In the genomic region with DNA sequence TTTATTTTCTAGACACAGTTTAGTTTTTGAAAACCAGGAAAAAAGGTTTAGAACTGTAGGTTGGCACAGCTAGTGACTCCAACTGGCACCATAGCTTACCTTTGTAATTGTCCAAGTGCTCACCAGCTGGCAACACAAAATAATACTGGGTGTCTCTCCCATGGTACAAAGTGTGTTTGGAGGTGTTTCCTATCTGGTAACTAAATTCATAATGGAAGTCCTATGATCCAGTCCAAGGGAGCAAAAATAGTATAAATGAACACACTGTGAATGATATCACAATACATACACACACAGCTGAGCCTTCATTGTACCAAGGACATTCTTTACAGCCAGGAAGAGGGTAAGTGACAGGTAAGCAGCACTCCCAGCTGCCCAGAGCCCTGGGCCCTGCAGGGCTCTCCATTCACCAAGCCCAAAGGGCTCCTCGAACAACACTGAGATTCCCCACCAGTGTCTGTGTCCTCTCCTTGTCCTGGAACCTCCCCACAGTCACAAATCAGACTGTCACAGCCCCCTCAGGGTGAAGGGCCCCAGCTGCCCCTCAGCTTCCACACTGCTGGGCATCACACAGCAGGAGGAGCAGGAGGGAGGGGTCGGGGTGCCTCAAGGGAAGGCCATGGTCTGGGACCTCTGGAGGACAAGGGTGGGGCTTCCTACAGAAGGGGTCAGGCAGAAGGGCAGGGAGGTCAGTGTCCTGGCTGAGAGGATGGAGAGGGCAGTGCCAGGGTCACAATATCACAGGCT, we compare ENCODE assay signal across 1 cellular context.
TF ChIP-seq lines count a peak whose summit lies in the region.

No MANE protein-coding gene starts in this region.

TF ChIP-seq in H1, 55 proteins besides CTCF, POLR2A, EP300 and RAD21:
- TF ChIP-seq BRCA1 (IDR thresholded peaks at IDR 0.05; ENCODE audit: low read depth, low read length) (no peak), HDAC6 (IDR thresholded peaks at IDR 0.05; ENCODE audit: low read depth, low read length) (no peak), EZH2 (IDR thresholded peaks at IDR 0.05; ENCODE audit: low read depth, low read length, severe bottlenecking) (no peak), BACH1 (IDR thresholded peaks at IDR 0.05; ENCODE audit: low read length) (no peak), TBP (IDR thresholded peaks at IDR 0.05; ENCODE audit: low read depth, low read length) (no peak), RNF2 (IDR thresholded peaks at IDR 0.05; ENCODE audit: borderline replicate concordance, low read depth, low read length, missing control alignments, poor library complexity, severe bottlenecking) (no peak), KDM1A (IDR thresholded peaks at IDR 0.05; ENCODE audit: borderline replicate concordance, low read length) (no peak)
- TF ChIP-seq, protein P1, sequence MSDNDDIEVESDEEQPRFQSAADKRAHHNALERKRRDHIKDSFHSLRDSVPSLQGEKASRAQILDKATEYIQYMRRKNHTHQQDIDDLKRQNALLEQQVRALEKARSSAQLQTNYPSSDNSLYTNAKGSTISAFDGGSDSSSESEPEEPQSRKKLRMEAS (IDR thresholded peaks at IDR 0.05) = no peak
